ENCODE assay signal across 25 cellular contexts in the genomic region with DNA sequence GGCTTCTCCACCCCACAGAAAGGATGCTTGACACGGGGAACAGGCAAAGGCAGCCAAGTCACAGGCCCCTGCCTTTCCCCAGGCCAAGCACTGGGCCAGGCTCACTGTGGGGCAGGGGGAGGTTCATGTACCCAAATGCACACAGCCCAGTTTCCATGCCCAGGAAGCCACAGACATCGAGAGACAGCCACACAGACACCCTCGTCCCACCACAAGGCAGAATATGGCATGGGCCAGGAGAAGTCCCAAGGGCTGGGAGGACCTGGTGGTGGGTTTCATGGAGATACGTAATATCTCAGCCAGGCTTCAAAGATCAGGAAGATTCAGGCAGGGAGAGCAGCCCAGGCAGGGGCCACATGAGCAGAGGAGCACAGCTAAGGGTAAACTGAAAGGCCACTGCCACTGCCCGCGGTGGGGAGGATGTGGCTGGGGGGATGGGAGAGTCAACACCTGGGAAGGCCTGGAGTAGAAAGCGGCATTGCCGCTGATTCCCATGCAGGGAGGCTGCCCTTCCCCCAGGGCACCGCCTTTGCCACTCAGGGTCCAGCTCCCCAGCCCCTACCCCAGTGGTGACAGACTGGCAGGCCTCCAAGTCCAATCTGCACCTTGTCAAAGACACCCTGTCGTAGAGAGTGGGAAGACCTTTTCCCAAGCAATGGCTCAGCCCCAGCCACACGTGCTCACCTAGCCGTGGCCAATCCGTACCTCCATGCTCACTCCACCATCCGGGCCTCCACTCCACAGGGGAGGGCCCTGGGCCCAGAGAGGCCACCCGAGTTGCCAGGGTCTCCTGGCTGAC. TPM values are rescaled to one million over a fixed set of nuclear protein-coding genes. Genes with fewer than 3 reads are reported as not detected.
DNase-seq lines count a peak whose midpoint lies in the region; ATAC-seq and TF ChIP-seq lines count a peak whose summit lies in the region.
"Had no signal": no experiment of that assay in that cellular context is flagged by ENCODE, and none has a peak within 500 bp of the region (broad histone marks: within the 10 kb centered on the region; RNA-seq: fewer than 3 reads in every experiment).

No MANE protein-coding gene starts in this region.

- H3K4me3 ChIP-seq in CD8-positive, alpha-beta T cell (ENCODE audit: low read depth, low read length) = no peak overlapping the region
- H3K4me3 ChIP-seq in effector memory CD4-positive, alpha-beta T cell (ENCODE audit: insufficient read depth, low read depth, low read length, poor library complexity, severe bottlenecking) = no peak overlapping the region
- H3K4me3 ChIP-seq: SJCRH30, skin epidermis, thyroid gland had no signal

- no peak for TF ChIP-seq CTCF in CD8-positive, alpha-beta T cell (IDR thresholded peaks at IDR 0.05)

- H3K4me1 ChIP-seq in CD8-positive, alpha-beta T cell (ENCODE audit: insufficient read depth, low read length) = peaks cover 52% of the 10 kb centered on the region
- H3K4me1 ChIP-seq in effector memory CD4-positive, alpha-beta T cell (ENCODE audit: control insufficient read depth, insufficient read depth, low read length, poor library complexity, severe bottlenecking) = peaks cover 54% of the 10 kb centered on the region

- DNase-seq in activated T-cell treated with anti-CD3 and anti-CD28 coated beads, Interleukin-2, amount 50 U/mL, for 4 hours = no peak
- DNase-seq in activated T-cell treated with anti-CD3 and anti-CD28 coated beads, Interleukin-2, amount 50 U/mL, for 1 hour = no peak
- DNase-seq in CD8-positive, alpha-beta T cell = no peak
- DNase-seq in T-helper 17 cell = no peak
- DNase-seq in effector memory CD4-positive, alpha-beta T cell = no peak
- no peak for DNase-seq in NCI-H1048 (lab: John Stamatoyannopoulos, UW)
- DNase-seq: amygdala; dermis blood vessel endothelial cell; DMS79; Kasumi-1; kidney; NCI-H1092 treated with DMSO at 0.1 percent for 48 hours; NCI-H2029; NCI-H510A; nucleus accumbens; SJCRH30; stimulated activated CD4-positive, alpha-beta T cell treated with anti-CD3 and anti-CD28 coated beads, Interleukin-2, amount 100 ng/mL, for 24 hours; stimulated activated naive CD4-positive, alpha-beta T cell treated with Interleukin-2 at 50 U/mL for 16 hours; thyroid gland had no signal

- H3K4me3 Mint-ChIP-seq in activated T-cell treated with anti-CD3 and anti-CD28 coated beads, Interleukin-2, amount 50 U/mL, for 4 hours = peak overlapping the region; percentile 46
- H3K4me3 Mint-ChIP-seq in CD8-positive, alpha-beta T cell = peak overlapping the region; percentile 43
- H3K4me3 Mint-ChIP-seq in T-helper 17 cell = peak overlapping the region; percentile 52
- H3K4me3 Mint-ChIP-seq: CD14-positive monocyte had no signal

- no peaks in the 10 kb centered on the region for H3K9me3 ChIP-seq in CD8-positive, alpha-beta T cell (ENCODE audit: low read length)
- no peaks in the 10 kb centered on the region for H3K9me3 ChIP-seq in T-helper 17 cell (ENCODE audit: control insufficient read depth, low read length, poor library complexity, severe bottlenecking)
- no peaks in the 10 kb centered on the region for H3K9me3 ChIP-seq in effector memory CD4-positive, alpha-beta T cell (ENCODE audit: control insufficient read depth, low read length)
- H3K9me3 ChIP-seq: SJCRH30, thyroid gland had no signal

- H3K36me3 ChIP-seq in CD8-positive, alpha-beta T cell (ENCODE audit: insufficient read depth, low read length) = no peaks in the 10 kb centered on the region
- H3K36me3 ChIP-seq in effector memory CD4-positive, alpha-beta T cell (ENCODE audit: control insufficient read depth, insufficient read depth, low read length) = no peaks in the 10 kb centered on the region
- H3K36me3 ChIP-seq: thyroid gland had no signal

- peaks cover 52% of the 10 kb centered on the region for H3K4me1 Mint-ChIP-seq in activated T-cell treated with anti-CD3 and anti-CD28 coated beads, Interleukin-2, amount 50 U/mL, for 4 hours (ENCODE audit: low read depth)
- peaks cover 61% of the 10 kb centered on the region for H3K4me1 Mint-ChIP-seq in CD8-positive, alpha-beta T cell (ENCODE audit: low read depth)
- peaks cover 58% of the 10 kb centered on the region for H3K4me1 Mint-ChIP-seq in T-helper 17 cell

- no peaks in the 10 kb centered on the region for H3K9me3 Mint-ChIP-seq in activated T-cell treated with anti-CD3 and anti-CD28 coated beads, Interleukin-2, amount 50 U/mL, for 4 hours
- no peaks in the 10 kb centered on the region for H3K9me3 Mint-ChIP-seq in CD8-positive, alpha-beta T cell

- no peaks in the 10 kb centered on the region for H3K36me3 Mint-ChIP-seq in activated T-cell treated with anti-CD3 and anti-CD28 coated beads, Interleukin-2, amount 50 U/mL, for 4 hours (ENCODE audit: insufficient read depth)
- peaks cover 11% of the 10 kb centered on the region for H3K36me3 Mint-ChIP-seq in CD8-positive, alpha-beta T cell
- no peaks in the 10 kb centered on the region for H3K36me3 Mint-ChIP-seq in T-helper 17 cell (ENCODE audit: low read depth)
- H3K36me3 Mint-ChIP-seq: CD14-positive monocyte had no signal

- no peak overlapping the region for H3K27ac ChIP-seq in CD8-positive, alpha-beta T cell (ENCODE audit: low read depth, low read length)
- peak overlapping the region; percentile 0 for H3K27ac ChIP-seq in effector memory CD4-positive, alpha-beta T cell (ENCODE audit: insufficient read depth, low read length, poor library complexity, severe bottlenecking)
- H3K27ac ChIP-seq: SJCRH30, skin epidermis, thyroid gland, VCaP had no signal

- ATAC-seq in activated T-cell treated with anti-CD3 and anti-CD28 coated beads, Interleukin-2, amount 50 U/mL, for 4 hours = no peak
- no peak for ATAC-seq in CD8-positive, alpha-beta T cell
- ATAC-seq in T-helper 17 cell (no peak), HG02610 (IDR thresholded peaks at IDR 0.05; ENCODE audit: unreplicated experiment) (no peak), HG02642 (IDR thresholded peaks at IDR 0.05; ENCODE audit: poor library complexity, unreplicated experiment) (no peak)
- ATAC-seq: Panc1 had no signal

- H3K27me3 Mint-ChIP-seq in activated T-cell treated with anti-CD3 and anti-CD28 coated beads, Interleukin-2, amount 50 U/mL, for 4 hours (ENCODE audit: low read depth) = no peaks in the 10 kb centered on the region
- H3K27me3 Mint-ChIP-seq in CD8-positive, alpha-beta T cell (ENCODE audit: low read depth) = no peaks in the 10 kb centered on the region
- H3K27me3 Mint-ChIP-seq in T-helper 17 cell = no peaks in the 10 kb centered on the region

- CTCF ChIA-PET in CD8-positive, alpha-beta T cell (lab: Charles Lee) = interaction anchor here (1.0 to 20.3 kb wide), 3 partner anchors 15 to 51 kb away, joined by 3 to 206 read pairs (median 34); no protein-coding TSS in a partner anchor

- intact Hi-C loops in CD8-positive, alpha-beta T cell (cut with DNase I, micrococcal nuclease) = loop anchor here (10.0 kb wide), 2 partner anchors 196 to 714 kb away; a partner anchor contains a TSS

- H3K27me3 ChIP-seq in CD8-positive, alpha-beta T cell (ENCODE audit: insufficient read depth, low read length) = no peaks in the 10 kb centered on the region
- no peaks in the 10 kb centered on the region for H3K27me3 ChIP-seq in effector memory CD4-positive, alpha-beta T cell (replicated peaks; ENCODE audit: control insufficient read depth, insufficient read depth, low read length, poor library complexity, severe bottlenecking)
- H3K27me3 ChIP-seq: SJCRH30, thyroid gland had no signal

- peak overlapping the region; percentile 98 for H3K27ac Mint-ChIP-seq in CD8-positive, alpha-beta T cell
- H3K27ac Mint-ChIP-seq in T-helper 17 cell = peak overlapping the region; percentile 96

- POLR2A ChIA-PET in CD8-positive, alpha-beta T cell (lab: Charles Lee) = no interaction called here

RNA-seq across cellular contexts. Expression of a gene that starts 2.4 kb away (rescaled TPM):
- total RNA-seq in activated T-cell treated with anti-CD3 and anti-CD28 coated beads, Interleukin-2, amount 50 U/mL, for 4 hours = 100 to 1,000 TPM; 157 to 188 (median 184) TPM
- total RNA-seq in CD8-positive, alpha-beta T cell = 10 to 100 TPM; 63.2 to 63.9 TPM
- 100 to 1,000 TPM; 139 to 150 TPM for total RNA-seq in T-helper 17 cell

RNA-seq across cellular contexts. Expression of a gene that starts 30.7 kb away (rescaled TPM):
- total RNA-seq in activated T-cell treated with anti-CD3 and anti-CD28 coated beads, Interleukin-2, amount 50 U/mL, for 4 hours = under 1 TPM in 2 of 3 donors, not detected in 1; 0.26 to 0.35 TPM
- total RNA-seq in CD8-positive, alpha-beta T cell = under 1 TPM in 1 of 2 experiments, not detected in 1; 0.19 TPM
- under 1 TPM; 0.12 to 0.31 TPM for total RNA-seq in T-helper 17 cell
